8 cellular contexts compared by ENCODE assay signal in genomic region chr17:81295678-81296381, GRCh38. TPM values are rescaled to one million over a fixed set of nuclear protein-coding genes. Genes with fewer than 3 reads are reported as not detected.
DNase-seq lines count a peak whose midpoint lies in the region; ATAC-seq and TF ChIP-seq lines count a peak whose summit lies in the region.

No MANE protein-coding gene starts in this region.

- TF ChIP-seq CTCF in GM13977 (IDR thresholded peaks at IDR 0.05; ENCODE audit: extremely low read depth, insufficient read depth, missing control alignments) (peak; percentile 45), Peyer's patch (IDR thresholded peaks at IDR 0.05) (peak in 5 of 6 experiments; percentile 20 to 74 (median 60)), heart right ventricle (IDR thresholded peaks at IDR 0.05) (peak in 6 of 9 donors; percentile 15 to 45 (median 34))

- H3K4me1 ChIP-seq in Peyer's patch: peaks cover 0 to 33% (median 0%) of the 10 kb centered on the region in 4 donors
- peaks cover 12 to 47% (median 44%) of the 10 kb centered on the region in 9 donors for H3K4me1 ChIP-seq in heart right ventricle

- 24 to 27% methylated on average over 22 of the region's 22 CpGs for WGBS in heart right ventricle, 2 donors

- peak; percentile 67 to 85 for TF ChIP-seq POLR2A in Peyer's patch (IDR thresholded peaks at IDR 0.05)

- H3K27ac ChIP-seq in Peyer's patch (peak overlapping the region; percentile 93 to 99 (median 95)), heart right ventricle (peak overlapping the region; percentile 86 to 99 (median 96))

- peaks cover 7 to 17% of the 10 kb centered on the region in 2 donors for H3K36me3 Mint-ChIP-seq in activated naive CD4-positive, alpha-beta T cell treated with anti-CD3 and anti-CD28 coated beads, Interleukin-2, amount 50 U/mL, for 72 hours

- H3K9me3 ChIP-seq in Peyer's patch (no peaks in the 10 kb centered on the region), heart right ventricle (no peaks in the 10 kb centered on the region)

- H3K4me3 ChIP-seq in Peyer's patch (peak overlapping the region; percentile 80 to 99 (median 90)), heart right ventricle (peak overlapping the region; percentile 72 to 97 (median 86))

- no peaks in the 10 kb centered on the region for H3K27me3 ChIP-seq in Peyer's patch
- no peaks in the 10 kb centered on the region for H3K27me3 ChIP-seq in heart right ventricle

- DNase-seq in ACHN (peak; percentile 66), GM13977 (ENCODE audit: low spot score) (peak; percentile 74), HT-29 (ENCODE audit: low spot score) (peak; percentile 88), Peyer's patch (peak; percentile 69 to 88 (median 81)), heart right ventricle (no peak), renal cortical epithelial cell (ENCODE audit: low read depth) (peak; percentile 76)
- peak in 1 of 2 donors; percentile 42 for DNase-seq in activated naive CD4-positive, alpha-beta T cell treated with anti-CD3 and anti-CD28 coated beads, Interleukin-2, amount 50 U/mL, for 72 hours (ENCODE audit: low spot score in 2 of 2)

- ATAC-seq in activated naive CD4-positive, alpha-beta T cell treated with anti-CD3 and anti-CD28 coated beads, Interleukin-2, amount 50 U/mL, for 72 hours: peak; percentile 31 to 45
- ATAC-seq in heart right ventricle: peak in 4 of 8 donors; percentile 16 to 26 (median 22)
- ATAC-seq in HG03139 (IDR thresholded peaks at IDR 0.05; ENCODE audit: unreplicated experiment): no peak

- peaks cover 0 to 2% (median 0%) of the 10 kb centered on the region in 3 donors for H3K36me3 ChIP-seq in Peyer's patch
- H3K36me3 ChIP-seq in heart right ventricle: peaks cover 0 to under 1% (median 0%) of the 10 kb centered on the region in 9 donors

- no peaks in the 10 kb centered on the region for H3K9me3 Mint-ChIP-seq in activated naive CD4-positive, alpha-beta T cell treated with anti-CD3 and anti-CD28 coated beads, Interleukin-2, amount 50 U/mL, for 72 hours

- intact Hi-C loops in heart right ventricle (cut with DNase I): loop anchor here in 8 of 10 donors (1.0 to 10.0 kb wide), 8 partner anchors 13 to 189 kb away; partner anchors contain the start of gene BAHCC1 (in 1 of the 8)

- peak overlapping the region; percentile 94 to 99 for H3K27ac Mint-ChIP-seq in activated naive CD4-positive, alpha-beta T cell treated with anti-CD3 and anti-CD28 coated beads, Interleukin-2, amount 50 U/mL, for 72 hours

- in situ Hi-C loops in ACHN (cut with HindIII; ENCODE audit: low pct_ligation_motif_present, low pct_unique_long_range_greater_than_20kb, low sequenced_read_pairs) (no loop called here), GM13977 (cut with MboI; ENCODE audit: low pct_unique_long_range_greater_than_20kb, low sequenced_read_pairs, unreplicated experiment) (no loop called here)

RNA-seq across cellular contexts. Expression of gene SLC38A10, which starts 0.7 kb away (rescaled TPM):
- 109 and 116 TPM in 2 replicates for total RNA-seq in HT-29 (2014; rRNA removed; shearing (Covaris generic))
- total RNA-seq in Peyer's patch (100 to 1,000 TPM; 126 to 206 (median 169) TPM), heart right ventricle (10 to 100 TPM; 27.8 to 50.0 (median 37.9) TPM), renal cortical epithelial cell (77.3 and 127 TPM in 2 replicates)
- total RNA-seq in activated naive CD4-positive, alpha-beta T cell treated with anti-CD3 and anti-CD28 coated beads, Interleukin-2, amount 50 U/mL, for 72 hours: 10 to 100 TPM; 19.9 to 72.0 TPM
- polyA plus RNA-seq in heart right ventricle: 10 to 100 TPM; 56.0 to 56.2 TPM

RNA-seq across cellular contexts. Expression of gene NDUFAF8, which starts 56.7 kb away (rescaled TPM):
- total RNA-seq in HT-29 (2014; rRNA removed; shearing (Covaris generic)): 87.4 and 96.5 TPM in 2 replicates
- total RNA-seq in Peyer's patch: 10 to 100 TPM; 17.8 to 62.7 (median 25.2) TPM
- total RNA-seq in activated naive CD4-positive, alpha-beta T cell treated with anti-CD3 and anti-CD28 coated beads, Interleukin-2, amount 50 U/mL, for 72 hours: 10 to 100 TPM; 50.1 to 52.5 TPM
- total RNA-seq in heart right ventricle: 10 to 100 TPM; 49.6 to 74.8 (median 58.9) TPM
- 10 to 100 TPM; 41.5 to 68.0 TPM for polyA plus RNA-seq in heart right ventricle
- 24.7 and 40.5 TPM in 2 replicates for total RNA-seq in renal cortical epithelial cell

RNA-seq across cellular contexts. Expression of gene TEPSIN, which starts 57.0 kb away (rescaled TPM):
- 39.4 and 46.2 TPM in 2 replicates for total RNA-seq in HT-29 (2014; rRNA removed; shearing (Covaris generic))
- total RNA-seq in Peyer's patch: 100 to 1,000 TPM in 1 of 4 donors, 10 to 100 TPM in 3; 38.0 to 156 (median 79.4) TPM
- total RNA-seq in activated naive CD4-positive, alpha-beta T cell treated with anti-CD3 and anti-CD28 coated beads, Interleukin-2, amount 50 U/mL, for 72 hours: 10 to 100 TPM; 23.2 to 38.7 TPM
- total RNA-seq in heart right ventricle: 10 to 100 TPM in 4 of 10 donors, 1 to 10 TPM in 6; 6.2 to 21.4 (median 9.2) TPM
- 10 to 100 TPM; 12.5 to 30.4 TPM for polyA plus RNA-seq in heart right ventricle
- 9.4 and 14.0 TPM in 2 replicates for total RNA-seq in renal cortical epithelial cell

Comparison
In these comparisons a context has a peak if more than half of its experiments do, and no peak if none do; other contexts are left out.
1. DNase-seq: peak in ACHN (single experiment), GM13977 (single experiment), HT-29 (single experiment), Peyer's patch (3 of 3) and renal cortical epithelial cell (single experiment); none in heart right ventricle (0 of 2).
2. Peak in every context shown above with its lines, with median percentiles within 50 percentile points of each other: CTCF ChIP-seq.